Comparison of ENCODE assay signal across 8 cellular contexts in genomic region chr12:122835693-122836026, GRCh38. TPM values are rescaled to one million over a fixed set of nuclear protein-coding genes. Genes with fewer than 3 reads are reported as not detected.
A peak's percentile ranks its signal among the peaks of the same experiment; 100 is the strongest.
DNase-seq lines count a peak whose midpoint lies in the region; ATAC-seq and TF ChIP-seq lines count a peak whose summit lies in the region.

No MANE protein-coding gene starts in this region.

- peak; percentile 84 for DNase-seq in activated CD4-positive, alpha-beta T cell treated with anti-CD3 and anti-CD28 coated beads, Interleukin-2, amount 10 ng/mL, durations not matched to agents 24 days and 14 days
- DNase-seq in activated CD4-positive, alpha-beta T cell treated with anti-CD3 and anti-CD28 coated beads for 1 hour: no peak
- DNase-seq in MG63: no peak
- DNase-seq in brain microvascular endothelial cell: no peak
- no peak for DNase-seq in stomach

- H3K27ac Mint-ChIP-seq in activated CD4-positive, alpha-beta T cell treated with anti-CD3 and anti-CD28 coated beads, Interleukin-2, amount 10 ng/mL, durations not matched to agents 24 days and 14 days: no peak overlapping the region

- H3K27me3 Mint-ChIP-seq in activated CD4-positive, alpha-beta T cell treated with anti-CD3 and anti-CD28 coated beads, Interleukin-2, amount 10 ng/mL, durations not matched to agents 24 days and 14 days: peaks cover 17% of the 10 kb centered on the region

- peaks cover 38 to 67% (median 50%) of the 10 kb centered on the region in 4 donors for H3K4me1 ChIP-seq in stomach

- TF ChIP-seq CTCF in brain microvascular endothelial cell (IDR thresholded peaks at IDR 0.05; ENCODE audit: low read depth, low read length, missing control alignments) (no peak), stomach (IDR thresholded peaks at IDR 0.05) (no peak)

- H3K27me3 ChIP-seq in MG63 (no peaks in the 10 kb centered on the region), brain microvascular endothelial cell (replicated peaks) (no peaks in the 10 kb centered on the region), layer of hippocampus (ENCODE audit: control insufficient read depth, insufficient read depth, low read length) (no peaks in the 10 kb centered on the region), stomach (no peaks in the 10 kb centered on the region)

- TF ChIP-seq POLR2A in stomach (IDR thresholded peaks at IDR 0.05): no peak

- no peaks in the 10 kb centered on the region for H3K36me3 ChIP-seq in MG63
- H3K36me3 ChIP-seq in brain microvascular endothelial cell (replicated peaks): no peaks in the 10 kb centered on the region
- peaks cover 0 to 3% (median 0%) of the 10 kb centered on the region in 4 donors for H3K36me3 ChIP-seq in stomach

- no peak overlapping the region for H3K27ac ChIP-seq in brain microvascular endothelial cell
- peak overlapping the region; percentile 73 for H3K27ac ChIP-seq in layer of hippocampus (ENCODE audit: low read depth, low read length)
- H3K27ac ChIP-seq in stomach: peak overlapping the region; percentile 90 to 97 (median 95)

- in situ Hi-C loops in brain microvascular endothelial cell (cut with HindIII; ENCODE audit: low pct_ligation_motif_present, low sequenced_read_pairs): no loop called here

- ATAC-seq in HG03039 (IDR thresholded peaks at IDR 0.05; ENCODE audit: unreplicated experiment) (no peak), HG03457 (IDR thresholded peaks at IDR 0.05; ENCODE audit: unreplicated experiment) (no peak)

- no peak for TF ChIP-seq EP300 in stomach (IDR thresholded peaks at IDR 0.05)

- H3K36me3 Mint-ChIP-seq in activated CD4-positive, alpha-beta T cell treated with anti-CD3 and anti-CD28 coated beads, Interleukin-2, amount 10 ng/mL, durations not matched to agents 24 days and 14 days (ENCODE audit: low read depth): peaks cover 9% of the 10 kb centered on the region

- H3K4me1 Mint-ChIP-seq in activated CD4-positive, alpha-beta T cell treated with anti-CD3 and anti-CD28 coated beads, Interleukin-2, amount 10 ng/mL, durations not matched to agents 24 days and 14 days: peaks cover 27% of the 10 kb centered on the region

- 0 to 2% (median 0%) methylated on average over 6 to 52 of the region's 52 CpGs; no CpG with 5 or more reads in 1 of the 5 donors for WGBS in stomach, 5 donors

- no peak overlapping the region for H3K4me3 Mint-ChIP-seq in activated CD4-positive, alpha-beta T cell treated with anti-CD3 and anti-CD28 coated beads, Interleukin-2, amount 10 ng/mL, durations not matched to agents 24 days and 14 days

- H3K4me3 ChIP-seq in MG63 (peak overlapping the region; percentile 57), brain microvascular endothelial cell (ENCODE audit: low read depth, low read length) (peak overlapping the region; percentile 55), stomach (peak overlapping the region; percentile 72 to 82 (median 80))

- H3K9me3 Mint-ChIP-seq in activated CD4-positive, alpha-beta T cell treated with anti-CD3 and anti-CD28 coated beads, Interleukin-2, amount 10 ng/mL, durations not matched to agents 24 days and 14 days: no peaks in the 10 kb centered on the region

- intact Hi-C loops in activated CD4-positive, alpha-beta T cell treated with anti-CD3 and anti-CD28 coated beads, Interleukin-2, amount 10 ng/mL, durations not matched to agents 24 days and 14 days (cut with micrococcal nuclease): no loop called here
- intact Hi-C loops in stomach (cut with DNase I; ENCODE audit: low total_unique reads): no loop called here

- no peaks in the 10 kb centered on the region for H3K9me3 ChIP-seq in MG63
- H3K9me3 ChIP-seq in stomach: no peaks in the 10 kb centered on the region

RNA-seq across cellular contexts. Expression of gene HIP1R, which starts 0.4 kb away (rescaled TPM):
- 23.8 and 25.8 TPM in 2 replicates for total RNA-seq in activated CD4-positive, alpha-beta T cell treated with anti-CD3 and anti-CD28 coated beads, Interleukin-2, amount 10 ng/mL, durations not matched to agents 24 days and 14 days
- total RNA-seq in MG63 (2014; rRNA removed; shearing (Covaris generic); ENCODE audit: low replicate concordance): 6.4 and 14.8 TPM in 2 replicates
- total RNA-seq in stomach: 100 to 1,000 TPM in 4 of 5 donors, 10 to 100 TPM in 1; 67.6 to 395 (median 160) TPM
- polyA plus RNA-seq in stomach: 10 to 100 TPM; 52.1 to 69.6 (median 68.8) TPM
